Comparison of ENCODE assay signal across 9 cellular contexts in genomic region chr1:42940851-42941639, GRCh38. TPM values are rescaled to one million over a fixed set of nuclear protein-coding genes. Genes with fewer than 3 reads are reported as not detected.
DNase-seq lines count a peak whose midpoint lies in the region; ATAC-seq and TF ChIP-seq lines count a peak whose summit lies in the region.
"Had no signal": no experiment of that assay in that cellular context is flagged by ENCODE, and none has a peak within 500 bp of the region (broad histone marks: within the 10 kb centered on the region; RNA-seq: fewer than 3 reads in every experiment).

No MANE protein-coding gene starts in this region.

- intact Hi-C loops in heart left ventricle (cut with DNase I), result no loop called here
- intact Hi-C loops in Right ventricle myocardium inferior (cut with DNase I), result loop anchor here (2.0 to 10.0 kb wide), 2 partner anchors 18 to 404 kb away; partner anchors contain the start of gene SLC2A1

- peaks cover 100% of the 10 kb centered on the region for H3K4me1 Mint-ChIP-seq in activated T-cell treated with anti-CD3 and anti-CD28 coated beads, Interleukin-2, amount 50 U/mL, for 72 hours (ENCODE audit: low read depth)
- peaks cover 100% of the 10 kb centered on the region for H3K4me1 Mint-ChIP-seq in stimulated activated naive CD8-positive, alpha-beta T cell treated with anti-CD3 and anti-CD28 coated beads, Interleukin-15, amount 100 ng/mL, for 72 hours

- H3K4me1 ChIP-seq in heart left ventricle (peaks cover 7 to 98% (median 69%) of the 10 kb centered on the region in 12 donors), right atrium auricular region (peaks cover 0 to 66% of the 10 kb centered on the region in 2 donors)

- H3K27ac ChIP-seq in heart left ventricle (peak overlapping the region in 11 of 12 donors; percentile 62 to 92 (median 82)), right atrium auricular region (peak overlapping the region; percentile 82)

- ATAC-seq in heart left ventricle (peak in 2 of 4 donors; percentile 4 to 33), Right ventricle myocardium inferior (no peak), GM19023 (IDR thresholded peaks at IDR 0.05; ENCODE audit: unreplicated experiment) (no peak), HG03159 (IDR thresholded peaks at IDR 0.05; ENCODE audit: unreplicated experiment) (no peak)
- ATAC-seq in activated T-cell treated with anti-CD3 and anti-CD28 coated beads, Interleukin-2, amount 50 U/mL, for 72 hours (replicated peaks in 1 of 2), result peak in 1 of 2 donors; percentile 34
- no peak for ATAC-seq in stimulated activated naive CD8-positive, alpha-beta T cell treated with anti-CD3 and anti-CD28 coated beads, Interleukin-15, amount 100 ng/mL, for 72 hours

- H3K27ac Mint-ChIP-seq in activated T-cell treated with anti-CD3 and anti-CD28 coated beads, Interleukin-2, amount 50 U/mL, for 72 hours, result peak overlapping the region; percentile 89
- peak overlapping the region; percentile 4 to 23 for H3K27ac Mint-ChIP-seq in stimulated activated naive CD8-positive, alpha-beta T cell treated with anti-CD3 and anti-CD28 coated beads, Interleukin-15, amount 100 ng/mL, for 72 hours

- H3K36me3 ChIP-seq in heart left ventricle (peaks cover 0 to 12% (median 0%) of the 10 kb centered on the region in 9 donors), right atrium auricular region (no peaks in the 10 kb centered on the region)
- H3K36me3 ChIP-seq: adrenal gland had no signal

- no peak for TF ChIP-seq CTCF in heart left ventricle (IDR thresholded peaks at IDR 0.05)
- TF ChIP-seq CTCF in right atrium auricular region (IDR thresholded peaks at IDR 0.05), result no peak

- no peak overlapping the region for H3K4me3 ChIP-seq in heart left ventricle
- H3K4me3 ChIP-seq in right atrium auricular region, result no peak overlapping the region
- H3K4me3 ChIP-seq: adrenal gland had no signal

- DNase-seq in heart left ventricle (peak in 2 of 5 donors; percentile 13 to 65), Right ventricle myocardium inferior (ENCODE audit: missing footprints) (no peak), right atrium auricular region (ENCODE audit: low spot score) (peak; percentile 73), OCI-M1 (lab: John Stamatoyannopoulos, UW) (no peak)
- no peak for DNase-seq in activated T-cell treated with anti-CD3 and anti-CD28 coated beads, Interleukin-2, amount 50 U/mL, for 72 hours
- DNase-seq in stimulated activated naive CD8-positive, alpha-beta T cell treated with anti-CD3 and anti-CD28 coated beads, Interleukin-15, amount 100 ng/mL, for 72 hours, result no peak

- H3K27me3 ChIP-seq in heart left ventricle (no peaks in the 10 kb centered on the region), right atrium auricular region (no peaks in the 10 kb centered on the region)
- H3K27me3 ChIP-seq: adrenal gland had no signal

- 52 to 62% (median 55%) methylated on average over 14 of the region's 14 CpGs for WGBS in heart left ventricle, 4 donors

- H3K9me3 Mint-ChIP-seq in activated T-cell treated with anti-CD3 and anti-CD28 coated beads, Interleukin-2, amount 50 U/mL, for 72 hours, result no peaks in the 10 kb centered on the region
- no peaks in the 10 kb centered on the region for H3K9me3 Mint-ChIP-seq in stimulated activated naive CD8-positive, alpha-beta T cell treated with anti-CD3 and anti-CD28 coated beads, Interleukin-15, amount 100 ng/mL, for 72 hours

- no peak for TF ChIP-seq POLR2A in heart left ventricle (IDR thresholded peaks at IDR 0.05)

- peaks cover 10 to 33% of the 10 kb centered on the region in 2 donors for H3K36me3 Mint-ChIP-seq in activated T-cell treated with anti-CD3 and anti-CD28 coated beads, Interleukin-2, amount 50 U/mL, for 72 hours (ENCODE audit: insufficient read depth in 2 of 2)

- H3K4me3 Mint-ChIP-seq in activated T-cell treated with anti-CD3 and anti-CD28 coated beads, Interleukin-2, amount 50 U/mL, for 72 hours, result peak overlapping the region; percentile 25 to 65
- H3K4me3 Mint-ChIP-seq in stimulated activated naive CD8-positive, alpha-beta T cell treated with anti-CD3 and anti-CD28 coated beads, Interleukin-15, amount 100 ng/mL, for 72 hours, result no peak overlapping the region

- H3K27me3 Mint-ChIP-seq in activated T-cell treated with anti-CD3 and anti-CD28 coated beads, Interleukin-2, amount 50 U/mL, for 72 hours (ENCODE audit: low read depth), result no peaks in the 10 kb centered on the region
- H3K27me3 Mint-ChIP-seq in stimulated activated naive CD8-positive, alpha-beta T cell treated with anti-CD3 and anti-CD28 coated beads, Interleukin-15, amount 100 ng/mL, for 72 hours, result no peaks in the 10 kb centered on the region

- H3K9me3 ChIP-seq in heart left ventricle (no peaks in the 10 kb centered on the region), right atrium auricular region (no peaks in the 10 kb centered on the region)
- H3K9me3 ChIP-seq: adrenal gland had no signal

RNA-seq across cellular contexts. Expression of gene SLC2A1, which starts 17.6 kb away (rescaled TPM):
- total RNA-seq in heart left ventricle (10 to 100 TPM; 19.0 to 88.1 (median 29.9) TPM), Right ventricle myocardium inferior (46.4 TPM), right atrium auricular region (10 to 100 TPM; 25.0 to 51.5 TPM)
- 100 to 1,000 TPM in 1 of 2 donors, 10 to 100 TPM in 1; 10.6 to 196 TPM for polyA plus RNA-seq in heart left ventricle
- total RNA-seq in activated T-cell treated with anti-CD3 and anti-CD28 coated beads, Interleukin-2, amount 50 U/mL, for 72 hours, result 10 to 100 TPM; 41.7 to 51.9 TPM

Comparison
In these comparisons a context has a peak if more than half of its experiments do, and no peak if none do; other contexts are left out.
1. H3K4me3 Mint-ChIP-seq: peak in activated T-cell treated with anti-CD3 and anti-CD28 coated beads, Interleukin-2, amount 50 U/mL, for 72 hours (2 of 2); none in stimulated activated naive CD8-positive, alpha-beta T cell treated with anti-CD3 and anti-CD28 coated beads, Interleukin-15, amount 100 ng/mL, for 72 hours (0 of 2).